9 cellular contexts compared by ENCODE assay signal in the genomic region with DNA sequence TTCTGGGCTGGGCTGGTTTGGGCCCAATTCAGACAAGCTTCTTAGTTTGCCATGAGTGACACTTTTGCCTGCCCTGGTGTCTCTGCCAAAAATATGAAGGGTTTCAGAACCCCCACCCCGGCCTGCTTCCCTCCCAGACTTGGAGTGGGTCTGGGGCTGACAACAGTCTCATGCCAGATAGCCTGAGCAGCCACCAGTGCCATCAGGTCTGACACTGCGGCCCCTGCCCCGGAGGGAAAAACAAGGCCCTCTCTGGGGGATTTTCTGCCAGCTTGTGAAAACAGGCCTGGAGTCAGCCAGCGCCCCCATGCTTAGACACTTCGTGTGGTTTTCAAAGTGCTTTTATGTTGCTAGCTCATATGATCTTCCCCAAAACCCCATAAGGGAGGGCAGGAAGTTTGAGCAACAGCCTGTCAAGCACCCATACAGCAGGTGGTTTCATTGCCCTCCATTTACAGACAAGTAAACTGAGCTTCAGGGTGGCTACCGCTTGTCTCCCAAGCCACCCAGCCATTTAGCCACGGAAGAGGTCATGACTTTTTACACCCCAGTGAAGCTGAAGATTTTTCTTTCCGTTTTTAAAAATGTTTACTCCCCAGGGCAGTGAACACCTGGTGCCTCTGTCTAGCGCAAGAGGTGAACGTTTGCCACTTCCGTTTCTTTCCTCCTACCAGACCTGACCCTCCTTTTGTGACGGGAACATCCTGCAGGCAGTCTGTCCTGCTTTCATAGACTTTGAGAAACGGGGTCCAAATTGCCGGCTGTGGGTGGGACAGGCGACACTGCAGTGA.
DNase-seq lines count a peak whose midpoint lies in the region; ATAC-seq, FAIRE-seq and TF ChIP-seq lines count a peak whose summit lies in the region.
"Had no signal": no experiment of that assay in that cellular context is flagged by ENCODE, and none has a peak within 500 bp of the region (broad histone marks: within the 10 kb centered on the region; RNA-seq: fewer than 3 reads in every experiment).

No MANE protein-coding gene starts in this region.

- intact Hi-C loops in Caco-2 (cut with micrococcal nuclease; ENCODE audit: unreplicated experiment): no loop called here
- intact Hi-C loops in sigmoid colon (cut with DNase I): no loop called here
- intact Hi-C loops in Calu3 (cut with micrococcal nuclease; ENCODE audit: unreplicated experiment): no loop called here
- intact Hi-C loops in kidney (cut with DNase I): no loop called here

- H3K36me3 ChIP-seq in Caco-2 (ENCODE audit: control insufficient read depth, insufficient read depth, low read length) (no peaks in the 10 kb centered on the region; the same call in 1 of the 2 replicates), sigmoid colon (no peaks in the 10 kb centered on the region), kidney (ENCODE audit: control insufficient read depth in 1 of 2, insufficient read depth in 2 of 2, low read length in 2 of 2) (peaks cover 0 to 7% of the 10 kb centered on the region in 2 donors)

- H3K27ac ChIP-seq in sigmoid colon: peak overlapping the region; percentile 51 to 100 (median 76)
- H3K27ac ChIP-seq in kidney (ENCODE audit: low read depth in 2 of 2, low read length in 2 of 2): peak overlapping the region in 1 of 2 donors; percentile 23

- no peak for TF ChIP-seq POLR2A in sigmoid colon (IDR thresholded peaks at IDR 0.05)

- H3K4me1 Mint-ChIP-seq in Caco-2 (ENCODE audit: low read depth, unreplicated experiment): peaks cover 13% of the 10 kb centered on the region
- peaks cover 39% of the 10 kb centered on the region for H3K4me1 Mint-ChIP-seq in Calu3 (ENCODE audit: low read depth, unreplicated experiment)

- POLR2A ChIA-PET in Caco-2 (lab: Charles Lee): no interaction called here

- BruUV-seq in Caco-2 (replicated peaks; lab: Mats Ljungman, UMichigan) (no TSS peak), Calu3 (replicated peaks; lab: Mats Ljungman, UMichigan) (no TSS peak)

- H3K9ac ChIP-seq in kidney (ENCODE audit: low read length in 2 of 2): no peak overlapping the region

- H3K27ac Mint-ChIP-seq in Caco-2 (ENCODE audit: unreplicated experiment) (peak overlapping the region; percentile 34), Calu3 (ENCODE audit: unreplicated experiment) (no peak overlapping the region)

- peak; percentile 46 for ATAC-seq in GM19438 (IDR thresholded peaks at IDR 0.05; ENCODE audit: low read depth, unreplicated experiment)
- peak; percentile 38 for ATAC-seq in HG03565 (IDR thresholded peaks at IDR 0.05; ENCODE audit: unreplicated experiment)

- no peak for TF ChIP-seq CTCF in Caco-2 (IDR thresholded peaks at IDR 0.05; ENCODE audit: insufficient read depth in 1 of 2, low read depth in 1 of 2, low read length in 1 of 2, severe bottlenecking in 1 of 2, unreplicated experiment in 1 of 2)
- TF ChIP-seq CTCF in choroid plexus epithelial cell (conservative IDR thresholded peaks at IDR 0.05; ENCODE audit: low read depth, low read length): peak; percentile 6
- TF ChIP-seq CTCF in sigmoid colon (IDR thresholded peaks at IDR 0.05): no peak
- no peak for TF ChIP-seq CTCF in Calu3 (IDR thresholded peaks at IDR 0.05; ENCODE audit: unreplicated experiment)
- no peak for TF ChIP-seq CTCF in kidney (IDR thresholded peaks at IDR 0.05; ENCODE audit: borderline replicate concordance, extremely low read depth, insufficient read depth)

- H3K9me3 Mint-ChIP-seq in Caco-2 (ENCODE audit: unreplicated experiment) (no peaks in the 10 kb centered on the region), Calu3 (ENCODE audit: low read depth, unreplicated experiment) (no peaks in the 10 kb centered on the region)

- DNase-seq in Caco-2 (no peak), T-helper 2 cell (peak; percentile 55 to 97 (median 73)), choroid plexus epithelial cell (ENCODE audit: low read depth) (no peak), sigmoid colon (no peak), Calu3 (no peak), kidney (no peak)

- H3K9me3 ChIP-seq in Caco-2: no peaks in the 10 kb centered on the region
- no peaks in the 10 kb centered on the region for H3K9me3 ChIP-seq in sigmoid colon
- H3K9me3 ChIP-seq in kidney (ENCODE audit: control insufficient read depth in 1 of 2, low read length in 2 of 2): no peaks in the 10 kb centered on the region

- FAIRE-seq in kidney (lab: Jason Lieb, UNC): no peak
- FAIRE-seq: H1 had no signal

- H3K4me3 ChIP-seq in Caco-2 (ENCODE audit: low read depth, low read length) (no peak overlapping the region), choroid plexus epithelial cell (ENCODE audit: low read depth, low read length) (no peak overlapping the region), sigmoid colon (no peak overlapping the region), kidney (ENCODE audit: low read length in 2 of 2) (no peak overlapping the region)

- CTCF ChIA-PET in Caco-2 (lab: Charles Lee): interaction anchor here (0.9 to 1.9 kb wide), 4 partner anchors 9 to 55 kb away, joined by 3 to 9 read pairs (median 5); no protein-coding TSS in a partner anchor
- CTCF ChIA-PET in Calu3 (lab: Charles Lee): interaction anchor here (1.4 kb wide), 1 partner anchor 9 kb away, joined by 3 read pairs; no protein-coding TSS in a partner anchor

- peaks cover 28% of the 10 kb centered on the region for H3K36me3 Mint-ChIP-seq in Caco-2 (ENCODE audit: insufficient read depth, unreplicated experiment)
- peaks cover 42% of the 10 kb centered on the region for H3K36me3 Mint-ChIP-seq in Calu3 (ENCODE audit: insufficient read depth, unreplicated experiment)

- TF ChIP-seq EP300 in sigmoid colon (IDR thresholded peaks at IDR 0.05): no peak

- H3K27me3 ChIP-seq in Caco-2 (replicated peaks; ENCODE audit: control insufficient read depth, insufficient read depth, low read length) (no peaks in the 10 kb centered on the region), sigmoid colon (no peaks in the 10 kb centered on the region)

- WGBS in sigmoid colon, 2 donors: 37 to 64% methylated on average over 15 of the region's 15 CpGs

- H3K4me1 ChIP-seq in Caco-2: peaks cover 9% of the 10 kb centered on the region; the same call in 1 of the 2 replicates
- peaks cover 0 to 91% (median 79%) of the 10 kb centered on the region in 4 donors for H3K4me1 ChIP-seq in sigmoid colon
- peaks cover 22 to 61% of the 10 kb centered on the region in 2 donors for H3K4me1 ChIP-seq in kidney (ENCODE audit: control insufficient read depth in 1 of 2, insufficient read depth in 1 of 2, low read depth in 1 of 2, low read length in 2 of 2)

- H3K27me3 Mint-ChIP-seq in Caco-2 (ENCODE audit: insufficient read depth, unreplicated experiment): no peaks in the 10 kb centered on the region
- H3K27me3 Mint-ChIP-seq in Calu3 (ENCODE audit: unreplicated experiment): no peaks in the 10 kb centered on the region

- H3K4me3 Mint-ChIP-seq in Caco-2 (ENCODE audit: unreplicated experiment): no peak overlapping the region
- no peak overlapping the region for H3K4me3 Mint-ChIP-seq in Calu3 (ENCODE audit: low read depth, unreplicated experiment)

Comparison
In these comparisons a context has a peak if more than half of its experiments do, and no peak if none do; other contexts are left out.
1. DNase-seq: peak in T-helper 2 cell (5 of 5); none in Caco-2 (0 of 2), choroid plexus epithelial cell (single experiment), sigmoid colon (single experiment), Calu3 (single experiment) and kidney (single experiment).